Comparison of ENCODE assay signal across 1 cellular context in genomic region chr3:144105542-144105941, GRCh38.
TF ChIP-seq lines count a peak whose summit lies in the region.

No MANE protein-coding gene starts in this region.

TF ChIP-seq in HepG2, 621 proteins besides CTCF, POLR2A, EP300 and RAD21 (continued from another document):
- TF ChIP-seq ZNF75D (CRISPR knock-in tag; IDR thresholded peaks at IDR 0.05; ENCODE audit: borderline replicate concordance) (no peak), NCOR1 (IDR thresholded peaks at IDR 0.05; ENCODE audit: borderline replicate concordance, low read length) (no peak), ZBTB21 (CRISPR knock-in tag; IDR thresholded peaks at IDR 0.05) (peak; percentile 63; the same call in 1 of the 2 replicates)
